1 cellular context compared by ENCODE assay signal in the genomic region with DNA sequence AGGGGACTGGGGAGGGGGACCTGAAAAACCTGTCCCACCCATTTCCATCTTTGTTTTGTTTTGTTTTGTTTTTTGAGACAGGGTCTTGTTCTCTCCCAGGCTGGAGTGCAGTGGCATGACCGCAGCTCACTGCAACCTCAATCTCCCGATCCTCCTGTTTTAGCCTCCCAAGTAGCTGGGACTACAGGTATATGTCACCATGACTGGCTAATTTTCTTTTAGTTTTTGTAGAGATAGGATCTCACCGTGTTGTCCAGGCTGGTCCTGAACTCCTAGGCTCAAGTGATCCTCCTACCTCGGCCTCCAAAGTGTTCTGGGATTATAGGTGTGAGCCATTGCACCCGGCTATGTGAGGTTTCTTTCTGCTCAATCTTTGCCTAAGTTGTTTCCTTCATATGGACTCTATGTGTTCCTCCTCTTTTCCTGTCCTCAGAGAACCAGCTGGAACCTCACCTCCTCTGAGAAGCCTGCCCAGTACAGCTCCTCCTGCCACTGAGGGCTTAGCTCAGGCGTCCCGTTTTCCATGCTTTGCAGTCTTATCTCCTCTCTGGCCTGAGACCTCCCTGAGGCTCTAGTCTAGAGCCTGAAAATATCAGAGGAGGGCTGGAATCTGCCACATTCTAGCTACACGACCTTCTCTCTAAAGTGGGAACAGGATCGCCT.
A peak's percentile ranks its signal among the peaks of the same experiment; 100 is the strongest.
TF ChIP-seq lines count a peak whose summit lies in the region.

No MANE protein-coding gene starts in this region.

TF ChIP-seq in K562, 482 proteins besides CTCF, POLR2A, EP300 and RAD21 (continued from another document and continues in another):
- no peak for TF ChIP-seq E2F5 (CRISPR knock-in tag; IDR thresholded peaks at IDR 0.05)
- TF ChIP-seq XRCC3 (IDR thresholded peaks at IDR 0.05): no peak
- TF ChIP-seq PCBP1 (IDR thresholded peaks at IDR 0.05; ENCODE audit: low read depth, low read length, poor library complexity, severe bottlenecking): no peak
- TF ChIP-seq RHOXF2B (CRISPR knock-in tag; conservative IDR thresholded peaks at IDR 0.05): no peak
- no peak for TF ChIP-seq RB1 (IDR thresholded peaks at IDR 0.05; ENCODE audit: low read depth)
- 0 out of 2 replicates have a peak, but pooled peaks have one; percentile 5 for TF ChIP-seq CXXC5 (CRISPR knock-in tag; IDR thresholded peaks at IDR 0.05)
- TF ChIP-seq ZNF77 (CRISPR knock-in tag; IDR thresholded peaks at IDR 0.05): no peak
- TF ChIP-seq MTA3 (IDR thresholded peaks at IDR 0.05; ENCODE audit: borderline replicate concordance): no peak
- TF ChIP-seq ZFP36 (IDR thresholded peaks at IDR 0.05; ENCODE audit: low read depth, low read length, partially characterized antibody): peak; percentile 65
- no peak for TF ChIP-seq RUNX1 (IDR thresholded peaks at IDR 0.05; ENCODE audit: low read depth)
- TF ChIP-seq ZNF146 (CRISPR knock-in tag; IDR thresholded peaks at IDR 0.05; ENCODE audit: unreplicated experiment): no peak
- TF ChIP-seq, protein P1, sequence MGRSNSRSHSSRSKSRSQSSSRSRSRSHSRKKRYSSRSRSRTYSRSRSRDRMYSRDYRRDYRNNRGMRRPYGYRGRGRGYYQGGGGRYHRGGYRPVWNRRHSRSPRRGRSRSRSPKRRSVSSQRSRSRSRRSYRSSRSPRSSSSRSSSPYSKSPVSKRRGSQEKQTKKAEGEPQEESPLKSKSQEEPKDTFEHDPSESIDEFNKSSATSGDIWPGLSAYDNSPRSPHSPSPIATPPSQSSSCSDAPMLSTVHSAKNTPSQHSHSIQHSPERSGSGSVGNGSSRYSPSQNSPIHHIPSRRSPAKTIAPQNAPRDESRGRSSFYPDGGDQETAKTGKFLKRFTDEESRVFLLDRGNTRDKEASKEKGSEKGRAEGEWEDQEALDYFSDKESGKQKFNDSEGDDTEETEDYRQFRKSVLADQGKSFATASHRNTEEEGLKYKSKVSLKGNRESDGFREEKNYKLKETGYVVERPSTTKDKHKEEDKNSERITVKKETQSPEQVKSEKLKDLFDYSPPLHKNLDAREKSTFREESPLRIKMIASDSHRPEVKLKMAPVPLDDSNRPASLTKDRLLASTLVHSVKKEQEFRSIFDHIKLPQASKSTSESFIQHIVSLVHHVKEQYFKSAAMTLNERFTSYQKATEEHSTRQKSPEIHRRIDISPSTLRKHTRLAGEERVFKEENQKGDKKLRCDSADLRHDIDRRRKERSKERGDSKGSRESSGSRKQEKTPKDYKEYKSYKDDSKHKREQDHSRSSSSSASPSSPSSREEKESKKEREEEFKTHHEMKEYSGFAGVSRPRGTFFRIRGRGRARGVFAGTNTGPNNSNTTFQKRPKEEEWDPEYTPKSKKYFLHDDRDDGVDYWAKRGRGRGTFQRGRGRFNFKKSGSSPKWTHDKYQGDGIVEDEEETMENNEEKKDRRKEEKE (IDR thresholded peaks at IDR 0.05; ENCODE audit: borderline replicate concordance in 1 of 2, control insufficient read depth in 1 of 2, low read depth in 2 of 2, low read length in 1 of 2): no peak
- no peak for TF ChIP-seq CUX1 (CRISPR knock-in tag; IDR thresholded peaks at IDR 0.05)
- TF ChIP-seq ARID3A (IDR thresholded peaks at IDR 0.05; ENCODE audit: borderline replicate concordance, low read depth, low read length): no peak
- TF ChIP-seq ZNF766 (CRISPR knock-in tag; conservative IDR thresholded peaks at IDR 0.05): no peak
- TF ChIP-seq NFE2 (IDR thresholded peaks at IDR 0.05; ENCODE audit: low read depth): peak; percentile 26; the same call in 1 of the 2 replicates
- no peak for TF ChIP-seq MED1 (CRISPR knock-in tag; IDR thresholded peaks at IDR 0.05; ENCODE audit: borderline replicate concordance)
- no peak for TF ChIP-seq BDP1 (IDR thresholded peaks at IDR 0.05; ENCODE audit: insufficient read depth, insufficient read length)
- no peak for TF ChIP-seq ZNF589 (CRISPR knock-in tag; IDR thresholded peaks at IDR 0.05; ENCODE audit: low read depth)
- no peak for TF ChIP-seq YBX1 (IDR thresholded peaks at IDR 0.05)
- peak; percentile 71 for TF ChIP-seq MAFG (tag; conservative IDR thresholded peaks at IDR 0.05)
- TF ChIP-seq, protein P2, sequence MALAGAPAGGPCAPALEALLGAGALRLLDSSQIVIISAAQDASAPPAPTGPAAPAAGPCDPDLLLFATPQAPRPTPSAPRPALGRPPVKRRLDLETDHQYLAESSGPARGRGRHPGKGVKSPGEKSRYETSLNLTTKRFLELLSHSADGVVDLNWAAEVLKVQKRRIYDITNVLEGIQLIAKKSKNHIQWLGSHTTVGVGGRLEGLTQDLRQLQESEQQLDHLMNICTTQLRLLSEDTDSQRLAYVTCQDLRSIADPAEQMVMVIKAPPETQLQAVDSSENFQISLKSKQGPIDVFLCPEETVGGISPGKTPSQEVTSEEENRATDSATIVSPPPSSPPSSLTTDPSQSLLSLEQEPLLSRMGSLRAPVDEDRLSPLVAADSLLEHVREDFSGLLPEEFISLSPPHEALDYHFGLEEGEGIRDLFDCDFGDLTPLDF (CRISPR knock-in tag; IDR thresholded peaks at IDR 0.05): no peak
- peak; percentile 43; the same call in 1 of the 2 replicates for TF ChIP-seq ZNF316 (IDR thresholded peaks at IDR 0.05)
- TF ChIP-seq FOXJ3 (CRISPR knock-in tag; IDR thresholded peaks at IDR 0.05): no peak
- TF ChIP-seq OTX1 (CRISPR knock-in tag; IDR thresholded peaks at IDR 0.05): no peak
- no peak for TF ChIP-seq HDGF (IDR thresholded peaks at IDR 0.05)
- TF ChIP-seq MECOM (CRISPR knock-in tag; IDR thresholded peaks at IDR 0.05): no peak
- TF ChIP-seq, protein P3, sequence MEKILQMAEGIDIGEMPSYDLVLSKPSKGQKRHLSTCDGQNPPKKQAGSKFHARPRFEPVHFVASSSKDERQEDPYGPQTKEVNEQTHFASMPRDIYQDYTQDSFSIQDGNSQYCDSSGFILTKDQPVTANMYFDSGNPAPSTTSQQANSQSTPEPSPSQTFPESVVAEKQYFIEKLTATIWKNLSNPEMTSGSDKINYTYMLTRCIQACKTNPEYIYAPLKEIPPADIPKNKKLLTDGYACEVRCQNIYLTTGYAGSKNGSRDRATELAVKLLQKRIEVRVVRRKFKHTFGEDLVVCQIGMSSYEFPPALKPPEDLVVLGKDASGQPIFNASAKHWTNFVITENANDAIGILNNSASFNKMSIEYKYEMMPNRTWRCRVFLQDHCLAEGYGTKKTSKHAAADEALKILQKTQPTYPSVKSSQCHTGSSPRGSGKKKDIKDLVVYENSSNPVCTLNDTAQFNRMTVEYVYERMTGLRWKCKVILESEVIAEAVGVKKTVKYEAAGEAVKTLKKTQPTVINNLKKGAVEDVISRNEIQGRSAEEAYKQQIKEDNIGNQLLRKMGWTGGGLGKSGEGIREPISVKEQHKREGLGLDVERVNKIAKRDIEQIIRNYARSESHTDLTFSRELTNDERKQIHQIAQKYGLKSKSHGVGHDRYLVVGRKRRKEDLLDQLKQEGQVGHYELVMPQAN (IDR thresholded peaks at IDR 0.05; ENCODE audit: borderline replicate concordance): no peak
- TF ChIP-seq PHB (CRISPR knock-in tag; IDR thresholded peaks at IDR 0.05): no peak
- TF ChIP-seq NCOA6 (IDR thresholded peaks at IDR 0.05): no peak
- TF ChIP-seq ZNF644 (tag; IDR thresholded peaks at IDR 0.05; ENCODE audit: low read depth): no peak
- TF ChIP-seq NFXL1 (CRISPR knock-in tag; IDR thresholded peaks at IDR 0.05): 0 out of 2 replicates have a peak, but pooled peaks have one; percentile 48
- no peak for TF ChIP-seq RBFOX2 (IDR thresholded peaks at IDR 0.05; ENCODE audit: low read depth, low read length)
- no peak for TF ChIP-seq RBM17 (IDR thresholded peaks at IDR 0.05; ENCODE audit: borderline replicate concordance, low read depth, low read length)
- TF ChIP-seq ZBTB8A (IDR thresholded peaks at IDR 0.05; ENCODE audit: partially characterized antibody): no peak
- TF ChIP-seq PHF20 (IDR thresholded peaks at IDR 0.05; ENCODE audit: partially characterized antibody): no peak
- no peak for TF ChIP-seq CSDE1 (IDR thresholded peaks at IDR 0.05)
- 0 out of 2 replicates have a peak, but pooled peaks have one; percentile 1 for TF ChIP-seq SMAD4 (CRISPR knock-in tag; conservative IDR thresholded peaks at IDR 0.05)
- no peak for TF ChIP-seq NR2F6 (CRISPR knock-in tag; IDR thresholded peaks at IDR 0.05)
- TF ChIP-seq RNF2 (IDR thresholded peaks at IDR 0.05): no peak
- no peak for TF ChIP-seq TARDBP (IDR thresholded peaks at IDR 0.05)
- TF ChIP-seq TBP (optimal IDR thresholded peaks at IDR 0.05; ENCODE audit: low read depth, low read length): no peak
- TF ChIP-seq, protein P4, sequence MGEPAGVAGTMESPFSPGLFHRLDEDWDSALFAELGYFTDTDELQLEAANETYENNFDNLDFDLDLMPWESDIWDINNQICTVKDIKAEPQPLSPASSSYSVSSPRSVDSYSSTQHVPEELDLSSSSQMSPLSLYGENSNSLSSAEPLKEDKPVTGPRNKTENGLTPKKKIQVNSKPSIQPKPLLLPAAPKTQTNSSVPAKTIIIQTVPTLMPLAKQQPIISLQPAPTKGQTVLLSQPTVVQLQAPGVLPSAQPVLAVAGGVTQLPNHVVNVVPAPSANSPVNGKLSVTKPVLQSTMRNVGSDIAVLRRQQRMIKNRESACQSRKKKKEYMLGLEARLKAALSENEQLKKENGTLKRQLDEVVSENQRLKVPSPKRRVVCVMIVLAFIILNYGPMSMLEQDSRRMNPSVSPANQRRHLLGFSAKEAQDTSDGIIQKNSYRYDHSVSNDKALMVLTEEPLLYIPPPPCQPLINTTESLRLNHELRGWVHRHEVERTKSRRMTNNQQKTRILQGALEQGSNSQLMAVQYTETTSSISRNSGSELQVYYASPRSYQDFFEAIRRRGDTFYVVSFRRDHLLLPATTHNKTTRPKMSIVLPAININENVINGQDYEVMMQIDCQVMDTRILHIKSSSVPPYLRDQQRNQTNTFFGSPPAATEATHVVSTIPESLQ (CRISPR knock-in tag; IDR thresholded peaks at IDR 0.05): no peak
- no peak for TF ChIP-seq ILK (tag; IDR thresholded peaks at IDR 0.05; ENCODE audit: borderline replicate concordance, low read depth)
- TF ChIP-seq ZNF780A (CRISPR knock-in tag; IDR thresholded peaks at IDR 0.05): no peak
- TF ChIP-seq DDX20 (tag; IDR thresholded peaks at IDR 0.05; ENCODE audit: low read depth): no peak
- no peak for TF ChIP-seq TRIM28 (IDR thresholded peaks at IDR 0.05)
- 0 out of 2 replicates have a peak, but pooled peaks have one; percentile 16 for TF ChIP-seq ZBTB17 (CRISPR knock-in tag; IDR thresholded peaks at IDR 0.05)
- no peak for TF ChIP-seq ZNF3 (CRISPR knock-in tag; IDR thresholded peaks at IDR 0.05)
- TF ChIP-seq, protein P5, sequence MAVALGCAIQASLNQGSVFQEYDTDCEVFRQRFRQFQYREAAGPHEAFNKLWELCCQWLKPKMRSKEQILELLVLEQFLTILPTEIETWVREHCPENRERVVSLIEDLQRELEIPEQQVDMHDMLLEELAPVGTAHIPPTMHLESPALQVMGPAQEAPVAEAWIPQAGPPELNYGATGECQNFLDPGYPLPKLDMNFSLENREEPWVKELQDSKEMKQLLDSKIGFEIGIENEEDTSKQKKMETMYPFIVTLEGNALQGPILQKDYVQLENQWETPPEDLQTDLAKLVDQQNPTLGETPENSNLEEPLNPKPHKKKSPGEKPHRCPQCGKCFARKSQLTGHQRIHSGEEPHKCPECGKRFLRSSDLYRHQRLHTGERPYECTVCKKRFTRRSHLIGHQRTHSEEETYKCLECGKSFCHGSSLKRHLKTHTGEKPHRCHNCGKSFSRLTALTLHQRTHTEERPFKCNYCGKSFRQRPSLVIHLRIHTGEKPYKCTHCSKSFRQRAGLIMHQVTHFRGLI (CRISPR knock-in tag; IDR thresholded peaks at IDR 0.05): no peak
- TF ChIP-seq NFRKB (IDR thresholded peaks at IDR 0.05; ENCODE audit: low read depth): peak; percentile 64; the same call in 1 of the 2 replicates
